ENCODE assay signal across 1 cellular context in genomic region chr17:36148559-36149295, GRCh38.
TF ChIP-seq lines count a peak whose summit lies in the region.

No MANE protein-coding gene starts in this region.

TF ChIP-seq in HEK293, 187 proteins besides CTCF, POLR2A, EP300 and RAD21 (continued from another document):
- TF ChIP-seq ZNF747 (tag by site-specific recombination; IDR thresholded peaks at IDR 0.05) (no peak), ZSCAN30 (tag by site-specific recombination; IDR thresholded peaks at IDR 0.05) (peak; percentile 32; the same call in 1 of the 2 replicates), ZBTB11 (tag by site-specific recombination; conservative IDR thresholded peaks at IDR 0.05; ENCODE audit: low read depth) (no peak), PBX3 (CRISPR knock-in tag; IDR thresholded peaks at IDR 0.05) (no peak), IKZF3 (tag by site-specific recombination; IDR thresholded peaks at IDR 0.05) (peak; percentile 86), ELK4 (IDR thresholded peaks at IDR 0.05; ENCODE audit: borderline replicate concordance, low read depth, low read length) (no peak), ZBTB8A (tag by site-specific recombination; IDR thresholded peaks at IDR 0.05) (no peak), FEZF1 (tag by site-specific recombination; IDR thresholded peaks at IDR 0.05) (no peak), ZNF175 (tag by site-specific recombination; IDR thresholded peaks at IDR 0.05) (no peak), ZNF19 (tag by site-specific recombination; IDR thresholded peaks at IDR 0.05; ENCODE audit: low read depth) (0 out of 2 replicates have a peak, but pooled peaks have one; percentile 17), ZNF404 (tag by site-specific recombination; IDR thresholded peaks at IDR 0.05) (no peak), ZNF623 (tag by site-specific recombination; IDR thresholded peaks at IDR 0.05) (no peak), ZNF626 (tag by site-specific recombination; IDR thresholded peaks at IDR 0.05) (no peak), ZNF121 (tag by site-specific recombination; IDR thresholded peaks at IDR 0.05) (no peak), ZNF362 (tag by site-specific recombination; IDR thresholded peaks at IDR 0.05) (peak; percentile 70), ZNF433 (tag by site-specific recombination; IDR thresholded peaks at IDR 0.05; ENCODE audit: low read depth) (no peak), ZNF580 (tag by site-specific recombination; IDR thresholded peaks at IDR 0.05) (peak; percentile 82), ZNF148 (tag by site-specific recombination; IDR thresholded peaks at IDR 0.05; ENCODE audit: borderline replicate concordance) (no peak), ZBTB1 (tag by site-specific recombination; IDR thresholded peaks at IDR 0.05) (peak; percentile 13; the same call in 1 of the 2 replicates), ZSCAN5A (tag by site-specific recombination; IDR thresholded peaks at IDR 0.05) (no peak), ZNF777 (tag by site-specific recombination; IDR thresholded peaks at IDR 0.05; ENCODE audit: borderline replicate concordance) (no peak), ZNF324 (tag by site-specific recombination; IDR thresholded peaks at IDR 0.05) (no peak; the same call in 1 of the 2 replicates), ZNF701 (tag by site-specific recombination; IDR thresholded peaks at IDR 0.05) (no peak), ZNF670 (tag by site-specific recombination; IDR thresholded peaks at IDR 0.05; ENCODE audit: low read depth) (no peak), ZNF664 (tag by site-specific recombination; IDR thresholded peaks at IDR 0.05) (peak; percentile 25; the same call in 1 of the 2 replicates), REST (tag by site-specific recombination; IDR thresholded peaks at IDR 0.05) (no peak; the same call in 1 of the 2 replicates), ZNF302 (tag by site-specific recombination; IDR thresholded peaks at IDR 0.05; ENCODE audit: low read depth) (no peak), ZNF549 (tag by site-specific recombination; IDR thresholded peaks at IDR 0.05) (no peak)
TF ChIP-seq in HEK293: peak in this region for 40.
